16 cellular contexts compared by ENCODE assay signal in genomic region chr1:182113879-182114626, GRCh38. TPM values are rescaled to one million over a fixed set of nuclear protein-coding genes. Genes with fewer than 3 reads are reported as not detected.
A peak's percentile ranks its signal among the peaks of the same experiment; 100 is the strongest.
DNase-seq lines count a peak whose midpoint lies in the region; TF ChIP-seq lines count a peak whose summit lies in the region.
"Had no signal": no experiment of that assay in that cellular context is flagged by ENCODE, and none has a peak within 500 bp of the region (broad histone marks: within the 10 kb centered on the region; RNA-seq: fewer than 3 reads in every experiment).

No MANE protein-coding gene starts in this region.

- H3K27ac Mint-ChIP-seq in activated CD4-positive, alpha-beta memory T cell treated with anti-CD3 and anti-CD28 coated beads for 36 hours: no peak overlapping the region
- H3K27ac Mint-ChIP-seq: activated naive CD4-positive, alpha-beta T cell treated with anti-CD3 and anti-CD28 coated beads for 36 hours; dendritic cell treated with granulocyte-macrophage colony-stimulating factor and Interleukin-4, amounts not matched to agents 40 ng/mL and 50 ng/mL, for 4 days had no signal

- H3K9ac ChIP-seq in liver (ENCODE audit: low read depth in 1 of 2, low read length in 2 of 2): no peak overlapping the region

- 71% methylated on average over 9 of the region's 9 CpGs for WGBS in liver
- WGBS in esophagus squamous epithelium, 2 donors: 56 to 66% methylated on average over 9 of the region's 9 CpGs

- no peaks in the 10 kb centered on the region for H3K36me3 ChIP-seq in liver (ENCODE audit: control insufficient read depth in 4 of 4, insufficient read depth in 3 of 4, low read depth in 1 of 4, low read length in 3 of 4)
- no peaks in the 10 kb centered on the region for H3K36me3 ChIP-seq in esophagus squamous epithelium

- H3K9me3 ChIP-seq in liver (ENCODE audit: control insufficient read depth in 4 of 4, low read length in 3 of 4): no peaks in the 10 kb centered on the region
- H3K9me3 ChIP-seq in esophagus squamous epithelium: no peaks in the 10 kb centered on the region

- no peak overlapping the region for H3K4me3 ChIP-seq in liver (ENCODE audit: low read depth in 1 of 3, low read length in 3 of 3)
- no peak overlapping the region for H3K4me3 ChIP-seq in esophagus squamous epithelium

- H3K27me3 Mint-ChIP-seq in activated CD4-positive, alpha-beta memory T cell treated with anti-CD3 and anti-CD28 coated beads for 36 hours: peaks cover 12% of the 10 kb centered on the region

- H3K36me3 Mint-ChIP-seq in activated CD4-positive, alpha-beta memory T cell treated with anti-CD3 and anti-CD28 coated beads for 36 hours: no peaks in the 10 kb centered on the region
- H3K36me3 Mint-ChIP-seq: CD14-positive monocyte had no signal

- no peaks in the 10 kb centered on the region for H3K9me3 Mint-ChIP-seq in activated CD4-positive, alpha-beta memory T cell treated with anti-CD3 and anti-CD28 coated beads for 36 hours
- H3K9me3 Mint-ChIP-seq: activated naive CD4-positive, alpha-beta T cell treated with anti-CD3 and anti-CD28 coated beads for 36 hours; dendritic cell treated with granulocyte-macrophage colony-stimulating factor and Interleukin-4, amounts not matched to agents 40 ng/mL and 50 ng/mL, for 4 days had no signal

- CTCF ChIA-PET in activated CD4-positive, alpha-beta memory T cell treated with anti-CD3 and anti-CD28 coated beads for 36 hours (lab: Charles Lee): interaction anchor here (1.5 kb wide), 1 partner anchor 29 kb away, joined by 3 read pairs; no protein-coding TSS in a partner anchor

- H3K27ac ChIP-seq in caudate nucleus (ENCODE audit: low read depth, low read length) (peak overlapping the region; percentile 91), liver (ENCODE audit: low read depth in 1 of 2, low read length in 2 of 2) (no peak overlapping the region), substantia nigra (ENCODE audit: low read depth, low read length, poor library complexity, severe bottlenecking) (peak overlapping the region; percentile 79), esophagus squamous epithelium (peak overlapping the region in 2 of 4 donors; percentile 25 to 44)

- no peak overlapping the region for H3K4me3 Mint-ChIP-seq in activated CD4-positive, alpha-beta memory T cell treated with anti-CD3 and anti-CD28 coated beads for 36 hours
- H3K4me3 Mint-ChIP-seq: activated naive CD4-positive, alpha-beta T cell treated with anti-CD3 and anti-CD28 coated beads for 36 hours; dendritic cell treated with granulocyte-macrophage colony-stimulating factor and Interleukin-4, amounts not matched to agents 40 ng/mL and 50 ng/mL, for 4 days had no signal

- DNase-seq in RPMI7951 (ENCODE audit: low read depth): peak; percentile 26
- DNase-seq in caudate nucleus (lab: John Stamatoyannopoulos, UW): peak in 60 of 61 donors; percentile 18 to 96 (median 82)
- DNase-seq in substantia nigra (lab: John Stamatoyannopoulos, UW): peak in 47 of 49 donors; percentile 27 to 97 (median 83)
- DNase-seq in NCI-H524 (lab: John Stamatoyannopoulos, UW): no peak
- no peak for DNase-seq in esophagus squamous epithelium (lab: John Stamatoyannopoulos, UW)
- DNase-seq in AG08396 (ENCODE audit: low spot score): no peak
- DNase-seq in activated CD4-positive, alpha-beta memory T cell treated with anti-CD3 and anti-CD28 coated beads for 36 hours: no peak
- DNase-seq: activated naive CD4-positive, alpha-beta T cell treated with anti-CD3 and anti-CD28 coated beads for 36 hours; NCI-H1092 treated with DMSO at 0.1 percent for 48 hours; RPMI8226 had no signal

- no peaks in the 10 kb centered on the region for H3K27me3 ChIP-seq in liver (ENCODE audit: control insufficient read depth in 4 of 4, insufficient read depth in 4 of 4, low read length in 3 of 4)
- peaks cover 0 to 6% (median 0%) of the 10 kb centered on the region in 4 donors for H3K27me3 ChIP-seq in esophagus squamous epithelium

- no peaks in the 10 kb centered on the region for H3K4me1 ChIP-seq in liver (ENCODE audit: control insufficient read depth in 4 of 4, insufficient read depth in 4 of 4, low read length in 3 of 4)
- H3K4me1 ChIP-seq in esophagus squamous epithelium: peaks cover 0 to 24% (median 0%) of the 10 kb centered on the region in 3 donors

- intact Hi-C loops in esophagus squamous epithelium (cut with DNase I): no loop called here
- intact Hi-C loops in activated CD4-positive, alpha-beta memory T cell treated with anti-CD3 and anti-CD28 coated beads for 36 hours (cut with micrococcal nuclease): no loop called here

- TF ChIP-seq RAD21 in liver (IDR thresholded peaks at IDR 0.05): no peak

- TF ChIP-seq CTCF in liver (IDR thresholded peaks at IDR 0.05; ENCODE audit: low read depth, low read length, missing input control) (no peak), esophagus squamous epithelium (IDR thresholded peaks at IDR 0.05) (no peak)

- POLR2A ChIA-PET in activated CD4-positive, alpha-beta memory T cell treated with anti-CD3 and anti-CD28 coated beads for 36 hours (lab: Charles Lee): no interaction called here

- H3K4me1 Mint-ChIP-seq in activated CD4-positive, alpha-beta memory T cell treated with anti-CD3 and anti-CD28 coated beads for 36 hours (ENCODE audit: low read depth): peaks cover 2% of the 10 kb centered on the region
- H3K4me1 Mint-ChIP-seq: CD14-positive monocyte had no signal

- no peak for TF ChIP-seq POLR2A in esophagus squamous epithelium (IDR thresholded peaks at IDR 0.05)

TF ChIP-seq in liver, 16 proteins besides CTCF, POLR2A, EP300 and RAD21:
- TF ChIP-seq FOXA1 (IDR thresholded peaks at IDR 0.05) (no peak), JUND (IDR thresholded peaks at IDR 0.05) (no peak), FOXA2 (IDR thresholded peaks at IDR 0.05) (no peak), SP1 (IDR thresholded peaks at IDR 0.05) (no peak), NR2F2 (IDR thresholded peaks at IDR 0.05) (peak; percentile 37), HNF4G (IDR thresholded peaks at IDR 0.05) (no peak), TAF1 (conservative IDR thresholded peaks at IDR 0.05) (no peak)
- TF ChIP-seq, protein P1, sequence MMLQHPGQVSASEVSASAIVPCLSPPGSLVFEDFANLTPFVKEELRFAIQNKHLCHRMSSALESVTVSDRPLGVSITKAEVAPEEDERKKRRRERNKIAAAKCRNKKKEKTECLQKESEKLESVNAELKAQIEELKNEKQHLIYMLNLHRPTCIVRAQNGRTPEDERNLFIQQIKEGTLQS (IDR thresholded peaks at IDR 0.05): no peak

RNA-seq across cellular contexts. Expression of gene ZNF648, which starts 52.5 kb away (rescaled TPM):
- not detected in 2 replicates for total RNA-seq in RPMI7951 (2014; rRNA removed; shearing (Covaris generic))
- total RNA-seq in liver: under 1 TPM; 0.14 to 0.67 TPM
- under 1 TPM; 0.02 to 0.26 TPM for polyA plus RNA-seq in liver
- total RNA-seq in esophagus squamous epithelium: under 1 TPM in 1 of 4 donors, not detected in 3; under 0.01 TPM
- not detected for total RNA-seq in activated CD4-positive, alpha-beta memory T cell treated with anti-CD3 and anti-CD28 coated beads for 36 hours
- total RNA-seq: activated naive CD4-positive, alpha-beta T cell treated with anti-CD3 and anti-CD28 coated beads for 36 hours; myocyte; NCI-H460; T-helper 2 cell treated with Interferon-gamma antibody and Interleukin-4, amounts not matched to agents 100 ng/mL and 5 ng/mL, for 36 hours had no signal
- polyA plus RNA-seq: CD14-positive monocyte had no signal

Comparison
In these comparisons a context has a peak if more than half of its experiments do, and no peak if none do; other contexts are left out.
1. DNase-seq: peak in RPMI7951 (single experiment), caudate nucleus (60 of 61) and substantia nigra (47 of 49); none in NCI-H524 (0 of 2), esophagus squamous epithelium (single experiment), AG08396 (single experiment) and activated CD4-positive, alpha-beta memory T cell treated with anti-CD3 and anti-CD28 coated beads for 36 hours (single experiment).
2. H3K27ac ChIP-seq: peak in caudate nucleus (single experiment) and substantia nigra (single experiment); none in liver (0 of 2).